Comparison of ENCODE assay signal across 8 cellular contexts in genomic region chr14:60247994-60248696, GRCh38. TPM values are rescaled to one million over a fixed set of nuclear protein-coding genes. Genes with fewer than 3 reads are reported as not detected.
DNase-seq lines count a peak whose midpoint lies in the region; ATAC-seq and TF ChIP-seq lines count a peak whose summit lies in the region.

No MANE protein-coding gene starts in this region.

- 1% methylated on average over 26 to 27 of the region's 27 CpGs for WGBS in GM23248 (ENCODE audit: low coverage in 1 of 2, low lambda C conversion rate in 2 of 2, missing lambda C conversion rate in 2 of 2), 2 experiments

- H3K79me2 ChIP-seq in GM23248 (ENCODE audit: insufficient read depth) (peaks cover 34% of the 10 kb centered on the region), Karpas-422 (ENCODE audit: low read length) (peaks cover 37% of the 10 kb centered on the region)

- H3K4me2 ChIP-seq in GM23248 (ENCODE audit: unreplicated experiment) (peak overlapping the region; percentile 84), Karpas-422 (ENCODE audit: low read depth, low read length, poor library complexity, severe bottlenecking) (peak overlapping the region; percentile 93)

- H3K27me3 Mint-ChIP-seq in nephron progenitor cell (ENCODE audit: low read depth, poor library complexity), result peaks cover 3% of the 10 kb centered on the region
- H3K27me3 Mint-ChIP-seq in stimulated activated naive CD8-positive, alpha-beta T cell treated with anti-CD3 and anti-CD28 coated beads, Interleukin-15, Interleukin-2, amounts not matched to agents 100 ng/mL and 50 ng/mL, for 24 hours, result no peaks in the 10 kb centered on the region

- DNase-seq in DMS53 treated with DMSO at 0.1 percent for 48 hours (lab: John Stamatoyannopoulos, UW; ENCODE audit: unreplicated experiment) (peak; percentile 83), GM23248 (peak; percentile 96), Karpas-422 (peak; percentile 98), RWPE2 (ENCODE audit: low spot score) (peak; percentile 92), activated gamma-delta T cell (lab: John Stamatoyannopoulos, UW) (peak; percentile 11), fibroblast of villous mesenchyme (ENCODE audit: low read depth) (peak; percentile 94), nephron progenitor cell (peak; percentile 75)

- peak overlapping the region; percentile 92 for H3K27ac ChIP-seq in GM23248
- peak overlapping the region; percentile 90 for H3K27ac ChIP-seq in Karpas-422 (ENCODE audit: low read length)
- peak overlapping the region; percentile 74 for H3K27ac ChIP-seq in RWPE2 (ENCODE audit: poor library complexity, severe bottlenecking)

- H3K9me3 ChIP-seq in GM23248 (ENCODE audit: low read depth), result no peaks in the 10 kb centered on the region
- no peaks in the 10 kb centered on the region for H3K9me3 ChIP-seq in Karpas-422 (ENCODE audit: low read length)
- no peaks in the 10 kb centered on the region for H3K9me3 ChIP-seq in RWPE2 (ENCODE audit: severe bottlenecking)

- H3K9ac ChIP-seq in GM23248 (peak overlapping the region; percentile 90), Karpas-422 (ENCODE audit: low read length) (peak overlapping the region; percentile 89)

- H3K27ac Mint-ChIP-seq in nephron progenitor cell, result peak overlapping the region; percentile 100
- peak overlapping the region; percentile 99 for H3K27ac Mint-ChIP-seq in stimulated activated naive CD8-positive, alpha-beta T cell treated with anti-CD3 and anti-CD28 coated beads, Interleukin-15, Interleukin-2, amounts not matched to agents 100 ng/mL and 50 ng/mL, for 24 hours

- H3K36me3 Mint-ChIP-seq in nephron progenitor cell (ENCODE audit: low read depth), result peaks cover 10% of the 10 kb centered on the region
- peaks cover 20% of the 10 kb centered on the region for H3K36me3 Mint-ChIP-seq in stimulated activated naive CD8-positive, alpha-beta T cell treated with anti-CD3 and anti-CD28 coated beads, Interleukin-15, Interleukin-2, amounts not matched to agents 100 ng/mL and 50 ng/mL, for 24 hours (ENCODE audit: low read depth)

- no peaks in the 10 kb centered on the region for H3K9me3 Mint-ChIP-seq in nephron progenitor cell
- no peaks in the 10 kb centered on the region for H3K9me3 Mint-ChIP-seq in stimulated activated naive CD8-positive, alpha-beta T cell treated with anti-CD3 and anti-CD28 coated beads, Interleukin-15, Interleukin-2, amounts not matched to agents 100 ng/mL and 50 ng/mL, for 24 hours

- no peaks in the 10 kb centered on the region for H3K27me3 ChIP-seq in GM23248 (replicated peaks; ENCODE audit: insufficient read depth)
- H3K27me3 ChIP-seq in Karpas-422 (ENCODE audit: low read length), result no peaks in the 10 kb centered on the region
- H3K27me3 ChIP-seq in RWPE2 (ENCODE audit: insufficient read depth, poor library complexity, severe bottlenecking), result no peaks in the 10 kb centered on the region

- in situ Hi-C loops in GM23248 (cut with MboI), result no loop called here

- H4K20me1 ChIP-seq in GM23248 (ENCODE audit: insufficient read depth), result peaks cover 11% of the 10 kb centered on the region
- H4K20me1 ChIP-seq in Karpas-422 (ENCODE audit: insufficient read depth, low read depth, low read length), result no peaks in the 10 kb centered on the region; the same call in 1 of the 2 replicates

- peak; percentile 86 for ATAC-seq in RWPE2 (ENCODE audit: low read depth)

- peak overlapping the region; percentile 95 for H3K4me3 Mint-ChIP-seq in nephron progenitor cell
- H3K4me3 Mint-ChIP-seq in stimulated activated naive CD8-positive, alpha-beta T cell treated with anti-CD3 and anti-CD28 coated beads, Interleukin-15, Interleukin-2, amounts not matched to agents 100 ng/mL and 50 ng/mL, for 24 hours, result peak overlapping the region; percentile 85

- H3K36me3 ChIP-seq in GM23248 (ENCODE audit: low read depth) (no peaks in the 10 kb centered on the region), Karpas-422 (ENCODE audit: insufficient read depth, low read length) (no peaks in the 10 kb centered on the region), RWPE2 (ENCODE audit: low read depth) (peaks cover 10% of the 10 kb centered on the region)

- TF ChIP-seq CTCF in RWPE2 (IDR thresholded peaks at IDR 0.05; ENCODE audit: poor library complexity, severe bottlenecking) (no peak), fibroblast of villous mesenchyme (IDR thresholded peaks at IDR 0.05; ENCODE audit: insufficient read depth, low read depth, low read length) (no peak), nephron progenitor cell (IDR thresholded peaks at IDR 0.05) (no peak)

- H3K4me1 ChIP-seq in GM23248 (ENCODE audit: insufficient read depth) (peaks cover 14% of the 10 kb centered on the region), Karpas-422 (ENCODE audit: low read length) (peaks cover 52% of the 10 kb centered on the region), RWPE2 (ENCODE audit: insufficient read depth, poor library complexity, severe bottlenecking) (peaks cover 31% of the 10 kb centered on the region)

- peaks cover 46% of the 10 kb centered on the region for H3K4me1 Mint-ChIP-seq in nephron progenitor cell
- H3K4me1 Mint-ChIP-seq in stimulated activated naive CD8-positive, alpha-beta T cell treated with anti-CD3 and anti-CD28 coated beads, Interleukin-15, Interleukin-2, amounts not matched to agents 100 ng/mL and 50 ng/mL, for 24 hours (ENCODE audit: low read depth), result peaks cover 56% of the 10 kb centered on the region

- H3K9me2 ChIP-seq in GM23248 (ENCODE audit: insufficient read depth), result no peaks in the 10 kb centered on the region
- no peaks in the 10 kb centered on the region for H3K9me2 ChIP-seq in Karpas-422 (replicated peaks; ENCODE audit: insufficient read depth, low read length)

- peak overlapping the region; percentile 93 for H2AFZ ChIP-seq in GM23248
- peak overlapping the region; percentile 76 for H2AFZ ChIP-seq in Karpas-422 (ENCODE audit: low read length)

- peaks cover 20% of the 10 kb centered on the region for H3F3A ChIP-seq in GM23248 (ENCODE audit: insufficient read depth)

- H3K4me3 ChIP-seq in GM23248 (peak overlapping the region; percentile 81), Karpas-422 (ENCODE audit: low read length) (peak overlapping the region; percentile 76), RWPE2 (ENCODE audit: severe bottlenecking) (peak overlapping the region; percentile 100), fibroblast of villous mesenchyme (ENCODE audit: low read depth, low read length) (peak overlapping the region; percentile 70)

RNA-seq across cellular contexts. Expression of gene PPM1A, which starts 0.9 kb away (rescaled TPM):
- total RNA-seq in GM23248 (2014; rRNA removed; shearing (Covaris generic)), result 16.6 and 16.9 TPM in 2 replicates
- polyA plus RNA-seq in GM23248 (2016; fragmentation: Nextera tagmentation; extraction: Ambion mirVana), result 21.5 and 26.2 TPM in 2 replicates
- 64.1 and 65.1 TPM in 2 replicates for total RNA-seq in Karpas-422 (2014; rRNA removed; shearing (Covaris generic); ENCODE audit: low replicate concordance)
- total RNA-seq in fibroblast of villous mesenchyme, result 20.6 and 22.5 TPM in 2 replicates

Comparison
In these comparisons a context has a peak if more than half of its experiments do, and no peak if none do; other contexts are left out.
1. Peak in every context shown above with its lines: DNase-seq, ATAC-seq, H3K4me3 ChIP-seq and H3K27ac ChIP-seq.
2. DNase-seq: peak in every context shown above with its lines; median percentile 98 in Karpas-422; 96 in GM23248; 94 in fibroblast of villous mesenchyme; 92 in RWPE2; 83 in DMS53 treated with DMSO at 0.1 percent for 48 hours; 75 in nephron progenitor cell; 11 in activated gamma-delta T cell.